Comparison of ENCODE assay signal across 1 cellular context in the genomic region with DNA sequence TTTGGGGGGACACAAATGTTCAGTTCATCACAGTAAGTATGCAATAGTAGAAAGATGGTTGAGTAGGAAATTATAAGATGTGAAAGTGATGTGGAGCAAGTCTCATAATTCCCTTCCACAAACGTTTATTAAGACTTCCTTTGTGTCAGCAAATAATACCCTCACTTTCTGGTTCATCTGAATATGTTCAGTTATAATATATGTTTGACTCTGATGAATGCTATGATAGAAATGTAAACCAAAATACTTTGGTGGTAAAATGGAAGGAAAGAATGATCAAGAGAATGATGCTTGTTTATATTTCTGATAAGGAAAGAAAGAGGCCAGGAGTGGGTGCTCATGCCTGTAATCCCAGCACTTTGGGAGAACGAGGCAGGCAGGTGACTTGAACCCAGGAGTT.
TF ChIP-seq lines count a peak whose summit lies in the region.

No MANE protein-coding gene starts in this region.

TF ChIP-seq in IMR-90, 13 proteins besides CTCF, POLR2A, EP300 and RAD21:
- TF ChIP-seq MAFK (IDR thresholded peaks at IDR 0.05; ENCODE audit: low read depth, low read length) (peak; percentile 52; the same call in 1 of the 2 replicates), BHLHE40 (IDR thresholded peaks at IDR 0.05; ENCODE audit: low read depth, low read length) (peak; percentile 69; the same call in 1 of the 2 replicates), CHD1 (IDR thresholded peaks at IDR 0.05; ENCODE audit: low read depth, low read length) (no peak)
